Comparison of ENCODE assay signal across 2 cellular contexts in the genomic region with DNA sequence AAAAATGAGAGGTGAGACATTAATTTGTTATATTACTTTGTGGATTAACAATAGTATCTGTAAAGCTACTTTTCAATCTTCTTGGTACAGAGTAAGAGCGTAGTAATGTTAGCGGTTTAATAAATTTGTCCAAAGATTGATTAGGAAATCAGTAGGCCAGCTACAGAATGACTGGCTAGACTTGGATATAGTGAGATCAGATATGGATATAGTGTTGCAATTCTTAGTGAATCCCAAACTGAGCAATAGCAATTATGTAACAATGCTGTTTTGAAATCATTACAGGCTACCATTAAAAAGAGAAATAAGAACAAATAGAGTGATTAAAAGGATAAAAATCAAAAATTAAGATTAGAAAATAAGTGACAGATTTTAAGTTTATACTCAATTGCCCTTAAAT.
TF ChIP-seq lines count a peak whose summit lies in the region.

No MANE protein-coding gene starts in this region.

TF ChIP-seq in GM23338, 12 proteins besides CTCF, POLR2A, EP300 and RAD21 (continued from another document):
- TF ChIP-seq, protein P1, sequence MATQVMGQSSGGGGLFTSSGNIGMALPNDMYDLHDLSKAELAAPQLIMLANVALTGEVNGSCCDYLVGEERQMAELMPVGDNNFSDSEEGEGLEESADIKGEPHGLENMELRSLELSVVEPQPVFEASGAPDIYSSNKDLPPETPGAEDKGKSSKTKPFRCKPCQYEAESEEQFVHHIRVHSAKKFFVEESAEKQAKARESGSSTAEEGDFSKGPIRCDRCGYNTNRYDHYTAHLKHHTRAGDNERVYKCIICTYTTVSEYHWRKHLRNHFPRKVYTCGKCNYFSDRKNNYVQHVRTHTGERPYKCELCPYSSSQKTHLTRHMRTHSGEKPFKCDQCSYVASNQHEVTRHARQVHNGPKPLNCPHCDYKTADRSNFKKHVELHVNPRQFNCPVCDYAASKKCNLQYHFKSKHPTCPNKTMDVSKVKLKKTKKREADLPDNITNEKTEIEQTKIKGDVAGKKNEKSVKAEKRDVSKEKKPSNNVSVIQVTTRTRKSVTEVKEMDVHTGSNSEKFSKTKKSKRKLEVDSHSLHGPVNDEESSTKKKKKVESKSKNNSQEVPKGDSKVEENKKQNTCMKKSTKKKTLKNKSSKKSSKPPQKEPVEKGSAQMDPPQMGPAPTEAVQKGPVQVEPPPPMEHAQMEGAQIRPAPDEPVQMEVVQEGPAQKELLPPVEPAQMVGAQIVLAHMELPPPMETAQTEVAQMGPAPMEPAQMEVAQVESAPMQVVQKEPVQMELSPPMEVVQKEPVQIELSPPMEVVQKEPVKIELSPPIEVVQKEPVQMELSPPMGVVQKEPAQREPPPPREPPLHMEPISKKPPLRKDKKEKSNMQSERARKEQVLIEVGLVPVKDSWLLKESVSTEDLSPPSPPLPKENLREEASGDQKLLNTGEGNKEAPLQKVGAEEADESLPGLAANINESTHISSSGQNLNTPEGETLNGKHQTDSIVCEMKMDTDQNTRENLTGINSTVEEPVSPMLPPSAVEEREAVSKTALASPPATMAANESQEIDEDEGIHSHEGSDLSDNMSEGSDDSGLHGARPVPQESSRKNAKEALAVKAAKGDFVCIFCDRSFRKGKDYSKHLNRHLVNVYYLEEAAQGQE (IDR thresholded peaks at IDR 0.05; ENCODE audit: unreplicated experiment) = no peak
- TF ChIP-seq ZNF114 (CRISPR knock-in tag; IDR thresholded peaks at IDR 0.05) (no peak), JUNB (IDR thresholded peaks at IDR 0.05; ENCODE audit: unreplicated experiment) (no peak)
- TF ChIP-seq, protein P2, sequence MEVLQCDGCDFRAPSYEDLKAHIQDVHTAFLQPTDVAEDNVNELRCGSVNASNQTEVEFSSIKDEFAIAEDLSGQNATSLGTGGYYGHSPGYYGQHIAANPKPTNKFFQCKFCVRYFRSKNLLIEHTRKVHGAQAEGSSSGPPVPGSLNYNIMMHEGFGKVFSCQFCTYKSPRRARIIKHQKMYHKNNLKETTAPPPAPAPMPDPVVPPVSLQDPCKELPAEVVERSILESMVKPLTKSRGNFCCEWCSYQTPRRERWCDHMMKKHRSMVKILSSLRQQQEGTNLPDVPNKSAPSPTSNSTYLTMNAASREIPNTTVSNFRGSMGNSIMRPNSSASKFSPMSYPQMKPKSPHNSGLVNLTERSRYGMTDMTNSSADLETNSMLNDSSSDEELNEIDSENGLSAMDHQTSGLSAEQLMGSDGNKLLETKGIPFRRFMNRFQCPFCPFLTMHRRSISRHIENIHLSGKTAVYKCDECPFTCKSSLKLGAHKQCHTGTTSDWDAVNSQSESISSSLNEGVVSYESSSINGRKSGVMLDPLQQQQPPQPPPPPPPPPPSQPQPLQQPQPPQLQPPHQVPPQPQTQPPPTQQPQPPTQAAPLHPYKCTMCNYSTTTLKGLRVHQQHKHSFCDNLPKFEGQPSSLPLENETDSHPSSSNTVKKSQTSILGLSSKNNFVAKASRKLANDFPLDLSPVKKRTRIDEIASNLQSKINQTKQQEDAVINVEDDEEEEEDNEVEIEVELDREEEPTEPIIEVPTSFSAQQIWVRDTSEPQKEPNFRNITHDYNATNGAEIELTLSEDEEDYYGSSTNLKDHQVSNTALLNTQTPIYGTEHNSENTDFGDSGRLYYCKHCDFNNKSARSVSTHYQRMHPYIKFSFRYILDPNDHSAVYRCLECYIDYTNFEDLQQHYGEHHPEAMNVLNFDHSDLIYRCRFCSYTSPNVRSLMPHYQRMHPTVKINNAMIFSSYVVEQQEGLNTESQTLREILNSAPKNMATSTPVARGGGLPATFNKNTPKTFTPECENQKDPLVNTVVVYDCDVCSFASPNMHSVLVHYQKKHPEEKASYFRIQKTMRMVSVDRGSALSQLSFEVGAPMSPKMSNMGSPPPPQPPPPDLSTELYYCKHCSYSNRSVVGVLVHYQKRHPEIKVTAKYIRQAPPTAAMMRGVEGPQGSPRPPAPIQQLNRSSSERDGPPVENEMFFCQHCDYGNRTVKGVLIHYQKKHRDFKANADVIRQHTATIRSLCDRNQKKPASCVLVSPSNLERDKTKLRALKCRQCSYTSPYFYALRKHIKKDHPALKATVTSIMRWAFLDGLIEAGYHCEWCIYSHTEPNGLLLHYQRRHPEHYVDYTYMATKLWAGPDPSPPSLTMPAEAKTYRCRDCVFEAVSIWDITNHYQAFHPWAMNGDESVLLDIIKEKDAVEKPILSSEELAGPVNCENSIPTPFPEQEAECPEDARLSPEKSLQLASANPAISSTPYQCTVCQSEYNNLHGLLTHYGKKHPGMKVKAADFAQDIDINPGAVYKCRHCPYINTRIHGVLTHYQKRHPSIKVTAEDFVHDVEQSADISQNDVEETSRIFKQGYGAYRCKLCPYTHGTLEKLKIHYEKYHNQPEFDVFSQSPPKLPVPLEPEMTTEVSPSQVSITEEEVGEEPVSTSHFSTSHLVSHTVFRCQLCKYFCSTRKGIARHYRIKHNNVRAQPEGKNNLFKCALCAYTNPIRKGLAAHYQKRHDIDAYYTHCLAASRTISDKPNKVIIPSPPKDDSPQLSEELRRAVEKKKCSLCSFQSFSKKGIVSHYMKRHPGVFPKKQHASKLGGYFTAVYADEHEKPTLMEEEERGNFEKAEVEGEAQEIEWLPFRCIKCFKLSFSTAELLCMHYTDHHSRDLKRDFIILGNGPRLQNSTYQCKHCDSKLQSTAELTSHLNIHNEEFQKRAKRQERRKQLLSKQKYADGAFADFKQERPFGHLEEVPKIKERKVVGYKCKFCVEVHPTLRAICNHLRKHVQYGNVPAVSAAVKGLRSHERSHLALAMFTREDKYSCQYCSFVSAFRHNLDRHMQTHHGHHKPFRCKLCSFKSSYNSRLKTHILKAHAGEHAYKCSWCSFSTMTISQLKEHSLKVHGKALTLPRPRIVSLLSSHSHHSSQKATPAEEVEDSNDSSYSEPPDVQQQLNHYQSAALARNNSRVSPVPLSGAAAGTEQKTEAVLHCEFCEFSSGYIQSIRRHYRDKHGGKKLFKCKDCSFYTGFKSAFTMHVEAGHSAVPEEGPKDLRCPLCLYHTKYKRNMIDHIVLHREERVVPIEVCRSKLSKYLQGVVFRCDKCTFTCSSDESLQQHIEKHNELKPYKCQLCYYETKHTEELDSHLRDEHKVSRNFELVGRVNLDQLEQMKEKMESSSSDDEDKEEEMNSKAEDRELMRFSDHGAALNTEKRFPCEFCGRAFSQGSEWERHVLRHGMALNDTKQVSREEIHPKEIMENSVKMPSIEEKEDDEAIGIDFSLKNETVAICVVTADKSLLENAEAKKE (CRISPR knock-in tag; IDR thresholded peaks at IDR 0.05) = no peak

TF ChIP-seq in WTC11, 78 proteins besides CTCF, POLR2A, EP300 and RAD21 (continued from another document):
- TF ChIP-seq, protein P3, sequence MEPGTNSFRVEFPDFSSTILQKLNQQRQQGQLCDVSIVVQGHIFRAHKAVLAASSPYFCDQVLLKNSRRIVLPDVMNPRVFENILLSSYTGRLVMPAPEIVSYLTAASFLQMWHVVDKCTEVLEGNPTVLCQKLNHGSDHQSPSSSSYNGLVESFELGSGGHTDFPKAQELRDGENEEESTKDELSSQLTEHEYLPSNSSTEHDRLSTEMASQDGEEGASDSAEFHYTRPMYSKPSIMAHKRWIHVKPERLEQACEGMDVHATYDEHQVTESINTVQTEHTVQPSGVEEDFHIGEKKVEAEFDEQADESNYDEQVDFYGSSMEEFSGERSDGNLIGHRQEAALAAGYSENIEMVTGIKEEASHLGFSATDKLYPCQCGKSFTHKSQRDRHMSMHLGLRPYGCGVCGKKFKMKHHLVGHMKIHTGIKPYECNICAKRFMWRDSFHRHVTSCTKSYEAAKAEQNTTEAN (CRISPR knock-in tag; IDR thresholded peaks at IDR 0.05) = no peak
- TF ChIP-seq TP53 (CRISPR knock-in tag; IDR thresholded peaks at IDR 0.05) (no peak), NR2C2 (CRISPR knock-in tag; IDR thresholded peaks at IDR 0.05) (no peak)
